1 cellular context compared by ENCODE assay signal in the genomic region with DNA sequence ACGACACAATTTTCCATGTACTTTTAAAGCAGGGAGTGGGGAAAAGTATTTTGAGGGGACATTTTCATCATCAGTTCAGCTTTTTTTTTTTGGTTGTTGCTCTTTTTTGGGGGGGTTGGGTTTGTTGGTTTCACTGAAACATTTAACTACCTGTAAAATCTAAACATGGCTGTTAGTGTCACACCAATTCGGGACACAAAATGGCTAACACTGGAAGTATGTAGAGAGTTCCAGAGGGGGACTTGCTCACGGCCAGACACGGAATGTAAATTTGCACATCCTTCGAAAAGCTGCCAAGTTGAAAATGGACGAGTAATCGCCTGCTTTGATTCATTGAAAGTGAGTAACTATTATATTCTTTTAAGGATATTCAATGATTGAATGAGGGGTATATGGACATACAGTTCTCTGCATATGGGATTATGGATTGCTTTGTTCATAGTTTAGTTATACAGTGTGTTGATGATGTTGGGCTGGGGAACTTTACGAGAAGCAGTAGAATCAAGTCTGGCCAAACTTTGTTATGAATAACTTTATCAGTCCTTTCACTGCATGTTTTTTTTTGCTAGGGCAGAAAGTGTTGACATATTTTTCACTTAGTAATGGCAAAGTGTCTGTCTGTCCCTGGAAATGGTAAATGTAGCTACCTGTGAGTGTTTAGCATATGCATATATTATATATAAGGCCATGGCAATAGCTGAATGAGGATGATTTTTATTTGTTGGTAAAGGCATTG.
TF ChIP-seq lines count a peak whose summit lies in the region.

No MANE protein-coding gene starts in this region.

TF ChIP-seq in HepG2, 621 proteins besides CTCF, POLR2A, EP300 and RAD21:
- TF ChIP-seq FOXA1 (IDR thresholded peaks at IDR 0.05) (no peak), FOXA1 (CRISPR knock-in tag; IDR thresholded peaks at IDR 0.05) (no peak), ZMYM4 (CRISPR knock-in tag; IDR thresholded peaks at IDR 0.05) (no peak), YY1 (IDR thresholded peaks at IDR 0.05; ENCODE audit: insufficient read depth, insufficient replicate concordance, low read depth, low read length) (peak; percentile 5), ZFP36L1 (CRISPR knock-in tag; IDR thresholded peaks at IDR 0.05) (no peak), TSC22D2 (CRISPR knock-in tag; IDR thresholded peaks at IDR 0.05; ENCODE audit: borderline replicate concordance) (no peak), ZHX1 (CRISPR knock-in tag; IDR thresholded peaks at IDR 0.05; ENCODE audit: low read depth) (no peak), ZNF597 (CRISPR knock-in tag; IDR thresholded peaks at IDR 0.05) (no peak)
- TF ChIP-seq, protein P1, sequence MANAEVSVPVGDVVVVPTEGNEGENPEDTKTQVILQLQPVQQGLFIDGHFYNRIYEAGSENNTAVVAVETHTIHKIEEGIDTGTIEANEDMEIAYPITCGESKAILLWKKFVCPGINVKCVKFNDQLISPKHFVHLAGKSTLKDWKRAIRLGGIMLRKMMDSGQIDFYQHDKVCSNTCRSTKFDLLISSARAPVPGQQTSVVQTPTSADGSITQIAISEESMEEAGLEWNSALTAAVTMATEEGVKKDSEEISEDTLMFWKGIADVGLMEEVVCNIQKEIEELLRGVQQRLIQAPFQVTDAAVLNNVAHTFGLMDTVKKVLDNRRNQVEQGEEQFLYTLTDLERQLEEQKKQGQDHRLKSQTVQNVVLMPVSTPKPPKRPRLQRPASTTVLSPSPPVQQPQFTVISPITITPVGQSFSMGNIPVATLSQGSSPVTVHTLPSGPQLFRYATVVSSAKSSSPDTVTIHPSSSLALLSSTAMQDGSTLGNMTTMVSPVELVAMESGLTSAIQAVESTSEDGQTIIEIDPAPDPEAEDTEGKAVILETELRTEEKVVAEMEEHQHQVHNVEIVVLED (CRISPR knock-in tag; IDR thresholded peaks at IDR 0.05; ENCODE audit: borderline replicate concordance) = no peak
